7 cellular contexts compared by ENCODE assay signal in the genomic region with DNA sequence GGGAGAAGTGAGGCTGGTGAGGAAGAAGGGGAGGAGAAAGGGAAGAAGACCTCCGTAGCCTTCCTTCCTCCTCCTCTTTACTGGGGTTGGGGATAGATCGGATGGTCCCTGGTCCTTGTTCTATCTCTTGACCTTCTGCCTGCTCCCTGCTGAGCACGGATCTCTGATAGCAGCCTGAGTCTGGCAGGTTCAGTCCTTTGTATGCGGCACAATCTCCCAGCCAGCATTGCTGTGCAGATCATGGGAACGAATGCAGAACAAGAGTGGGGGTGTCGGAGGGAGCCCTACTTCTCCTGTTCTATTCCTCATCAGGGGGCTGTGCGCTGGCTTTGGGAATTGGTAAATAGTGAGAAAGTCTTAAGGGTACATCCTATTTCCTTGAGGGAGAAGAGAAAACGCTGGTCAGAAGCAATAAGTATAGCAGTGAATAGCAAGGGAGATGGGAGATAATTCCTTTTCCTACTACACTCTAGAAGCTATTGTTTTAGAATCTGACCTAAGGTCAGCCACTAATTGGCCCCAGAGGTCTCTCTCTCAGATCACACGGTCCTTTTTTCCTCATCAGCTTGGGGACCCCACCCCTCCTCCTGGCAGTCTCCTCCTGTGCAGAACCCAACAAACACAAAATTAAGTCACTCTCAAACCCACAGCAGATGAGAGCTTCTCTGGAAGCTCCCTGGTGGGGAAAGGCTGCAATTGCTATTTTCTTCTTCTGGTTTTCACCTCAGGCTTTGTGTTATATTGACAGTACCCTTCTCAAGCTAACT. TPM values are rescaled to one million over a fixed set of nuclear protein-coding genes. Genes with fewer than 3 reads are reported as not detected.
DNase-seq lines count a peak whose midpoint lies in the region; ATAC-seq lines count a peak whose summit lies in the region.

No MANE protein-coding gene starts in this region.

- no peaks in the 10 kb centered on the region for H3K4me1 Mint-ChIP-seq in stimulated activated naive B cell treated with anti-CD40 and anti-IgM and Interleukin-4, amounts not matched to agents 10 μg/mL and 1 μg/mL and 100 μg/mL, for 72 hours
- H3K4me1 Mint-ChIP-seq in naive thymus-derived CD8-positive, alpha-beta T cell: no peaks in the 10 kb centered on the region

- H3K27ac Mint-ChIP-seq in stimulated activated naive B cell treated with anti-CD40 and anti-IgM and Interleukin-4, amounts not matched to agents 10 μg/mL and 1 μg/mL and 100 μg/mL, for 72 hours: no peak overlapping the region
- no peak overlapping the region for H3K27ac Mint-ChIP-seq in naive thymus-derived CD8-positive, alpha-beta T cell

- no peaks in the 10 kb centered on the region for H3K9me3 Mint-ChIP-seq in stimulated activated naive B cell treated with anti-CD40 and anti-IgM and Interleukin-4, amounts not matched to agents 10 μg/mL and 1 μg/mL and 100 μg/mL, for 72 hours
- H3K9me3 Mint-ChIP-seq in naive thymus-derived CD8-positive, alpha-beta T cell: no peaks in the 10 kb centered on the region

- no peaks in the 10 kb centered on the region for H3K36me3 Mint-ChIP-seq in stimulated activated naive B cell treated with anti-CD40 and anti-IgM and Interleukin-4, amounts not matched to agents 10 μg/mL and 1 μg/mL and 100 μg/mL, for 72 hours
- H3K36me3 Mint-ChIP-seq in naive thymus-derived CD8-positive, alpha-beta T cell: peaks cover 0 to 4% (median 0%) of the 10 kb centered on the region in 3 donors

- no peak overlapping the region for H3K4me3 Mint-ChIP-seq in stimulated activated naive B cell treated with anti-CD40 and anti-IgM and Interleukin-4, amounts not matched to agents 10 μg/mL and 1 μg/mL and 100 μg/mL, for 72 hours
- no peak overlapping the region for H3K4me3 Mint-ChIP-seq in naive thymus-derived CD8-positive, alpha-beta T cell

- peak; percentile 43 for ATAC-seq in GM18907 (IDR thresholded peaks at IDR 0.05; ENCODE audit: unreplicated experiment)
- ATAC-seq in stimulated activated naive B cell treated with anti-CD40 and anti-IgM and Interleukin-4, amounts not matched to agents 10 μg/mL and 1 μg/mL and 100 μg/mL, for 72 hours (replicated peaks): peak; percentile 34 to 52
- no peak for ATAC-seq in naive thymus-derived CD8-positive, alpha-beta T cell

- POLR2A ChIA-PET in naive thymus-derived CD8-positive, alpha-beta T cell (lab: Charles Lee): no interaction called here

- DNase-seq in NCI-H82 (lab: John Stamatoyannopoulos, UW) (peak; percentile 51), fibroblast of the conjunctiva (ENCODE audit: low read depth) (peak; percentile 10), hypothalamus (lab: John Stamatoyannopoulos, UW) (no peak)
- no peak for DNase-seq in stimulated activated naive B cell treated with anti-CD40 and anti-IgM and Interleukin-4, amounts not matched to agents 10 μg/mL and 1 μg/mL and 100 μg/mL, for 72 hours
- no peak for DNase-seq in effector CD8-positive, alpha-beta T cell (lab: John Stamatoyannopoulos, UW)
- no peak for DNase-seq in naive thymus-derived CD8-positive, alpha-beta T cell

- peaks cover 8 to 12% of the 10 kb centered on the region in 2 donors for H3K27me3 Mint-ChIP-seq in stimulated activated naive B cell treated with anti-CD40 and anti-IgM and Interleukin-4, amounts not matched to agents 10 μg/mL and 1 μg/mL and 100 μg/mL, for 72 hours
- H3K27me3 Mint-ChIP-seq in naive thymus-derived CD8-positive, alpha-beta T cell: peaks cover 0 to 2% (median 0%) of the 10 kb centered on the region in 5 donors

RNA-seq across cellular contexts. Expression of a gene that starts 41.0 kb away (rescaled TPM):
- total RNA-seq in naive thymus-derived CD8-positive, alpha-beta T cell: under 1 TPM; 0.25 to 0.29 TPM
- not detected for polyA plus RNA-seq in naive thymus-derived CD8-positive, alpha-beta T cell

Comparison
In these comparisons a context has a peak if more than half of its experiments do, and no peak if none do; other contexts are left out.
1. ATAC-seq: peak in GM18907 (single experiment) and stimulated activated naive B cell treated with anti-CD40 and anti-IgM and Interleukin-4, amounts not matched to agents 10 μg/mL and 1 μg/mL and 100 μg/mL, for 72 hours (2 of 2); none in naive thymus-derived CD8-positive, alpha-beta T cell (0 of 2).
2. DNase-seq: peak in NCI-H82 (single experiment) and fibroblast of the conjunctiva (single experiment); none in stimulated activated naive B cell treated with anti-CD40 and anti-IgM and Interleukin-4, amounts not matched to agents 10 μg/mL and 1 μg/mL and 100 μg/mL, for 72 hours (single experiment), hypothalamus (0 of 51), effector CD8-positive, alpha-beta T cell (single experiment) and naive thymus-derived CD8-positive, alpha-beta T cell (0 of 10).